Comparison of ENCODE assay signal across 1 cellular context in genomic region chr18:36580874-36581750, GRCh38.
TF ChIP-seq lines count a peak whose summit lies in the region.

No MANE protein-coding gene starts in this region.

TF ChIP-seq in H1, 55 proteins besides CTCF, POLR2A, EP300 and RAD21 (continued from another document):
- TF ChIP-seq CHD7 (IDR thresholded peaks at IDR 0.05; ENCODE audit: insufficient replicate concordance, low read length) (no peak), SP4 (IDR thresholded peaks at IDR 0.05; ENCODE audit: low read length) (no peak), GABPA (IDR thresholded peaks at IDR 0.05; ENCODE audit: borderline replicate concordance, insufficient read depth, low read length) (no peak), KDM1A (IDR thresholded peaks at IDR 0.05; ENCODE audit: borderline replicate concordance, low read length) (no peak)
